ENCODE assay signal across 10 cellular contexts in the genomic region with DNA sequence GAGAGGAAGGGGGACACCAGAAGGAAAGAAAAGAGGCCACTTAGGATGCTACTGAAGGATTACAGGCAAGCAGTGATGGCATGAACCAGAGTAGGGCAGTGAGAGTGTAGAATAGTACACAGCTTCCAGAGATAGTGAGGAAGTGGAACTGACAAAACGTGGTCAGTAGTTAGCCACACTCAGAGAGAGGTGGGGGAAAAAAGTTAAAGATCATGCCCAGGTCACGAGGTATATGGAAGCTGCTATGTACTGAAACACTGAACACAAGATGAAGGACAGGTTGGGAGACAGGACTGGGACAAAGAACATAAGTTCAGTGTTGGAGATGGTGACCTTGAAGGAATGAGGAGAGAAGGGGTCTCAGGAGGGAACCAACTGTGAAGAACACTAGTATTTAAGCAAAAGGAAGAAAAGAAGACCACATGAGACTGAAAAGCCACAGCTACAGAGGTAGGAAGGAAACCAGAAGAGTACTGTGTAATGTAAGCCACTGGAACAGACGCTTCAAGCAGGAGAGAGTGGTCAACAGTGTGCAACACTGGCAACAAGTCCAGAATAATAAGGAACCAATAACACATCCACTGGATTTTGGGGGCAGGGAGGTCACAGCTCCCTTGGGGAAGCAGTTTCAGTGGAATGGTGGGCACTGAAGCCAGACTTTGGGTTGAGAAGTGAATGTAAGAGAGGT. TPM values are rescaled to one million over a fixed set of nuclear protein-coding genes. Genes with fewer than 3 reads are reported as not detected.
DNase-seq lines count a peak whose midpoint lies in the region; ATAC-seq and TF ChIP-seq lines count a peak whose summit lies in the region.
"Had no signal": no experiment of that assay in that cellular context is flagged by ENCODE, and none has a peak within 500 bp of the region (broad histone marks: within the 10 kb centered on the region; RNA-seq: fewer than 3 reads in every experiment).

No MANE protein-coding gene starts in this region.

- peak overlapping the region; percentile 6 for H3K27ac Mint-ChIP-seq in activated T-helper 17 cell treated with anti-CD3 and anti-CD28 coated beads, Interleukin-2, amount 50 U/mL, for 72 hours
- H3K27ac Mint-ChIP-seq in mesothelial cell of epicardium, result no peak overlapping the region

- H3K9me3 Mint-ChIP-seq in activated T-helper 17 cell treated with anti-CD3 and anti-CD28 coated beads, Interleukin-2, amount 50 U/mL, for 72 hours, result no peaks in the 10 kb centered on the region
- H3K9me3 Mint-ChIP-seq in mesothelial cell of epicardium, result no peaks in the 10 kb centered on the region

- no peaks in the 10 kb centered on the region for H3K27me3 Mint-ChIP-seq in activated T-helper 17 cell treated with anti-CD3 and anti-CD28 coated beads, Interleukin-2, amount 50 U/mL, for 72 hours
- no peaks in the 10 kb centered on the region for H3K27me3 Mint-ChIP-seq in mesothelial cell of epicardium (ENCODE audit: low read depth)

- H3K36me3 Mint-ChIP-seq in activated T-helper 17 cell treated with anti-CD3 and anti-CD28 coated beads, Interleukin-2, amount 50 U/mL, for 72 hours (ENCODE audit: low read depth), result peaks cover 96% of the 10 kb centered on the region
- H3K36me3 Mint-ChIP-seq in mesothelial cell of epicardium, result peaks cover 2% of the 10 kb centered on the region

- TF ChIP-seq CTCF in 22Rv1 (IDR thresholded peaks at IDR 0.05), result no peak
- TF ChIP-seq CTCF in mesothelial cell of epicardium (IDR thresholded peaks at IDR 0.05; ENCODE audit: unreplicated experiment), result no peak

- DNase-seq in cerebellar nuclear complex (lab: John Stamatoyannopoulos, UW), result no peak
- no peak for DNase-seq in posterior cingulate gyrus
- DNase-seq in NAMALWA (ENCODE audit: low spot score), result no peak
- no peak for DNase-seq in mesothelial cell of epicardium (ENCODE audit: low spot score in 2 of 2, unreplicated experiment in 2 of 2)
- DNase-seq: COR-L47; effector CD8-positive, alpha-beta T cell had no signal

- ATAC-seq in GM19025 (IDR thresholded peaks at IDR 0.05; ENCODE audit: low read depth, unreplicated experiment), result peak; percentile 62
- peak; percentile 65 for ATAC-seq in HG03025 (IDR thresholded peaks at IDR 0.05; ENCODE audit: low FRiP score, unreplicated experiment)
- ATAC-seq in activated T-helper 17 cell treated with anti-CD3 and anti-CD28 coated beads, Interleukin-2, amount 50 U/mL, for 72 hours (replicated peaks), result no peak

- no peak overlapping the region for H3K4me3 Mint-ChIP-seq in activated T-helper 17 cell treated with anti-CD3 and anti-CD28 coated beads, Interleukin-2, amount 50 U/mL, for 72 hours
- no peak overlapping the region for H3K4me3 Mint-ChIP-seq in mesothelial cell of epicardium

- peak overlapping the region; percentile 39 for H3K27ac ChIP-seq in 22Rv1

- intact Hi-C loops in posterior cingulate gyrus (cut with DNase I), result no loop called here

- H3K4me1 Mint-ChIP-seq in activated T-helper 17 cell treated with anti-CD3 and anti-CD28 coated beads, Interleukin-2, amount 50 U/mL, for 72 hours, result peaks cover 7% of the 10 kb centered on the region
- peaks cover 12% of the 10 kb centered on the region for H3K4me1 Mint-ChIP-seq in mesothelial cell of epicardium

RNA-seq across cellular contexts. Expression of gene ELL2, which starts 45.5 kb away (rescaled TPM):
- 100 to 1,000 TPM; 159 to 172 TPM for total RNA-seq in activated T-helper 17 cell treated with anti-CD3 and anti-CD28 coated beads, Interleukin-2, amount 50 U/mL, for 72 hours
- total RNA-seq in mesothelial cell of epicardium, result 11.7 to 13.5 TPM (median 11.8 TPM) in 3 replicates

Comparison
In these comparisons a context has a peak if more than half of its experiments do, and no peak if none do; other contexts are left out.
1. RNA of gene ELL2, which starts 45.5 kb away (total RNA-seq): 159 to 172 TPM in activated T-helper 17 cell treated with anti-CD3 and anti-CD28 coated beads, Interleukin-2, amount 50 U/mL, for 72 hours; 11.7 to 13.5 TPM in mesothelial cell of epicardium; every median in the first group is over 10 times any median in the second.